In the genomic region with DNA sequence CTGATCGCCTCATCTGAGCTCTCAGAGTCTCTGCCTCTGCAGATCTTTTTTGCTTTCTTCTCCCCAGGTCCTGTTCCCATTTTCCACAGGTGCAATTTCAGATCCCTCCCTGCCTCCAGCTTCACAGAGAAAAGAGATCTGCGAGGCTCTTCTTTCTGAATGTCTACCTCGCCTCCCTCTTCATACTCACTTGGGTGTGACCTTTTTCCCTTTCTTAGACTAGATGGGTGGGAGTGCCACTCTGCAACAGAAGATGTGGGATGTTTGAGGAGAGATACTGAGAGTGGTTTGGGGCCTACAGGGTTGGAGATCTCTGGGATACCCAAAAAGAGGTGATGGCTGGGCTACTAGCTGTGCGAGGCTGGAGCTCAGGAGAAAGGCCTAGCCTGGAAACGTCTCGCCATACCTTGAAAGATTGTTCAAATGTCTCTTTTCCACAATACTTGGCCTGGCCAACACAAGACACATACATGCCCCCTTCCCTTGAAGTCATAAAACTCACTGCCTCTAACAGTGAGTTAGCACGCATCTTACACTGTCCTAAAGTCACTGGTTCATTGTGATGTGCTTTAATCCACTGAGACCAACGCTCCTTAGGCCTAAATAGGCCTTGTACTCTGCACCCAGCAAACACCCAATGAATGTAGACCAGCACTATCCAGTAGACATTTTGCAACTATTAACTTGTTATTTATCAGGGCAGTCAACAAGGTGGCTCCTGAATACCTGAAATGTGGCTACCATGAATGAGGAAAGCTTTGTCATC, we compare ENCODE assay signal across 1 cellular context.
TF ChIP-seq lines count a peak whose summit lies in the region.

No MANE protein-coding gene starts in this region.

TF ChIP-seq in IMR-90, 13 proteins besides CTCF, POLR2A, EP300 and RAD21:
- no peak for TF ChIP-seq CEBPB (IDR thresholded peaks at IDR 0.05; ENCODE audit: low read depth, low read length)
- TF ChIP-seq, protein P1, sequence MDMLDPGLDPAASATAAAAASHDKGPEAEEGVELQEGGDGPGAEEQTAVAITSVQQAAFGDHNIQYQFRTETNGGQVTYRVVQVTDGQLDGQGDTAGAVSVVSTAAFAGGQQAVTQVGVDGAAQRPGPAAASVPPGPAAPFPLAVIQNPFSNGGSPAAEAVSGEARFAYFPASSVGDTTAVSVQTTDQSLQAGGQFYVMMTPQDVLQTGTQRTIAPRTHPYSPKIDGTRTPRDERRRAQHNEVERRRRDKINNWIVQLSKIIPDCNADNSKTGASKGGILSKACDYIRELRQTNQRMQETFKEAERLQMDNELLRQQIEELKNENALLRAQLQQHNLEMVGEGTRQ (IDR thresholded peaks at IDR 0.05; ENCODE audit: low read depth, low read length): no peak
- TF ChIP-seq MAZ (IDR thresholded peaks at IDR 0.05; ENCODE audit: borderline replicate concordance, low read depth, low read length): no peak
